Comparison of ENCODE assay signal across 11 cellular contexts in the genomic region with DNA sequence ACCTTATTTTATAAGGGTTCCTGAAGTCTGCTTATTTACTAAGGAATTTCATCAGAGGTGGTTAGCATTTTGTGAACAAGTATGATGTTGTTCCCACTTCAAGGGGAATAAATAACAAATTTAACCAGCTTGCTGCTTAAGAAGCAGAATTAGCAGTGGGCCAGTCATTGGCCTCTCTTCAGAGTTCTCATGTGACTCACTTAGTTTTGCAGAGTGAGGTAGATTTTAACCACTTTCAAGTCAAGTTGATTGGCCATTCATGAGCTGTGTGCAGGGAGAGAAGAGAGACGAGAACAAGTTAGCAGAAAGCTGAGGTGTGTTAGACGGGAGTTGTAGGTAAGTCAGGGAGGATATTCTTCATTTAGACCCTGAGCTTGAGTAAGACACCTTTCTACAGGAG. TPM values are rescaled to one million over a fixed set of nuclear protein-coding genes. Genes with fewer than 3 reads are reported as not detected.
DNase-seq lines count a peak whose midpoint lies in the region; ATAC-seq and TF ChIP-seq lines count a peak whose summit lies in the region.
"Had no signal": no experiment of that assay in that cellular context is flagged by ENCODE, and none has a peak within 500 bp of the region (broad histone marks: within the 10 kb centered on the region; RNA-seq: fewer than 3 reads in every experiment).

No MANE protein-coding gene starts in this region.

- peaks cover 50% of the 10 kb centered on the region for H3K4me1 ChIP-seq in osteoblast (ENCODE audit: insufficient read depth, low read length)

- no peak overlapping the region for H2AFZ ChIP-seq in osteoblast (ENCODE audit: low read length)
- H2AFZ ChIP-seq: hepatocyte had no signal

- H3K4me1 Mint-ChIP-seq in brain = peaks cover 95% of the 10 kb centered on the region

- H3K27me3 Mint-ChIP-seq in brain = no peaks in the 10 kb centered on the region

- H3K9me3 ChIP-seq in osteoblast (ENCODE audit: low read depth, low read length) = no peaks in the 10 kb centered on the region
- H3K9me3 ChIP-seq: ascending aorta, pancreas had no signal

- H3K27ac Mint-ChIP-seq in brain = peak overlapping the region in 3 of 5 experiments; percentile 15 to 75 (median 15)

- peak overlapping the region; percentile 0 for H3K27ac ChIP-seq in osteoblast (ENCODE audit: low read depth, low read length)

- no peaks in the 10 kb centered on the region for H3K36me3 ChIP-seq in osteoblast (ENCODE audit: insufficient read depth, low read length)
- H3K36me3 ChIP-seq: ascending aorta, pancreas had no signal

- ATAC-seq in GM18868 (IDR thresholded peaks at IDR 0.05; ENCODE audit: unreplicated experiment) (peak; percentile 32), HG03432 (IDR thresholded peaks at IDR 0.05; ENCODE audit: unreplicated experiment) (no peak)
- ATAC-seq: pancreas had no signal

- TF ChIP-seq POLR2A in NB4 (IDR thresholded peaks at IDR 0.05; ENCODE audit: extremely low read depth, insufficient read length) = no peak

- H3K9me3 Mint-ChIP-seq in brain = no peaks in the 10 kb centered on the region

- H3K4me3 Mint-ChIP-seq in brain = peak overlapping the region in 2 of 5 experiments; percentile 22 to 46

- H3K36me3 Mint-ChIP-seq in brain = no peaks in the 10 kb centered on the region

- TF ChIP-seq CTCF in NB4 (IDR thresholded peaks at IDR 0.05; ENCODE audit: low read depth, low read length) = no peak
- TF ChIP-seq CTCF in brain (conservative IDR thresholded peaks at IDR 0.05) = no peak
- TF ChIP-seq CTCF in osteoblast (IDR thresholded peaks at IDR 0.05; ENCODE audit: extremely low read depth, low read depth, low read length) = no peak

- H3K4me3 ChIP-seq in NB4 (ENCODE audit: low read depth, low read length) = no peak overlapping the region
- H3K4me3 ChIP-seq in osteoblast (ENCODE audit: insufficient read depth, low read length) = no peak overlapping the region
- H3K4me3 ChIP-seq: ascending aorta, hepatocyte, pancreas had no signal

- H3K79me2 ChIP-seq in osteoblast (ENCODE audit: insufficient read depth, low read length) = peaks cover 98% of the 10 kb centered on the region

- no peaks in the 10 kb centered on the region for H3K27me3 ChIP-seq in osteoblast (ENCODE audit: insufficient read depth, low read length)
- H3K27me3 ChIP-seq: ascending aorta, hepatocyte, pancreas had no signal

- DNase-seq in NB4 (ENCODE audit: low read depth) (peak; percentile 25), osteoblast (ENCODE audit: insufficient read length, low spot score, missing footprints) (peak; percentile 59), Ammon's horn (ENCODE audit: low spot score) (no peak), superior temporal gyrus (ENCODE audit: extremely low spot score) (no peak)
- DNase-seq: NCI-H187 treated with DMSO at 0.1 percent for 48 hours, pancreas had no signal

- H4K20me1 ChIP-seq in osteoblast (ENCODE audit: insufficient read depth, low read length) = peaks cover 68% of the 10 kb centered on the region

- no peak overlapping the region for H3K4me2 ChIP-seq in osteoblast (ENCODE audit: insufficient read depth, low read length)

RNA-seq across cellular contexts. Expression of gene TOP1, which starts 18.1 kb away (rescaled TPM):
- polyA plus RNA-seq in brain (ENCODE audit: insufficient read depth, low read depth, low replicate concordance) = 57.7 TPM
- 9.4 and 10.5 TPM in 2 replicates for total RNA-seq in osteoblast

Comparison
In these comparisons a context has a peak if more than half of its experiments do, and no peak if none do; other contexts are left out.
1. DNase-seq: peak in NB4 (single experiment) and osteoblast (single experiment); none in Ammon's horn (single experiment) and superior temporal gyrus (single experiment).